In the genomic region with DNA sequence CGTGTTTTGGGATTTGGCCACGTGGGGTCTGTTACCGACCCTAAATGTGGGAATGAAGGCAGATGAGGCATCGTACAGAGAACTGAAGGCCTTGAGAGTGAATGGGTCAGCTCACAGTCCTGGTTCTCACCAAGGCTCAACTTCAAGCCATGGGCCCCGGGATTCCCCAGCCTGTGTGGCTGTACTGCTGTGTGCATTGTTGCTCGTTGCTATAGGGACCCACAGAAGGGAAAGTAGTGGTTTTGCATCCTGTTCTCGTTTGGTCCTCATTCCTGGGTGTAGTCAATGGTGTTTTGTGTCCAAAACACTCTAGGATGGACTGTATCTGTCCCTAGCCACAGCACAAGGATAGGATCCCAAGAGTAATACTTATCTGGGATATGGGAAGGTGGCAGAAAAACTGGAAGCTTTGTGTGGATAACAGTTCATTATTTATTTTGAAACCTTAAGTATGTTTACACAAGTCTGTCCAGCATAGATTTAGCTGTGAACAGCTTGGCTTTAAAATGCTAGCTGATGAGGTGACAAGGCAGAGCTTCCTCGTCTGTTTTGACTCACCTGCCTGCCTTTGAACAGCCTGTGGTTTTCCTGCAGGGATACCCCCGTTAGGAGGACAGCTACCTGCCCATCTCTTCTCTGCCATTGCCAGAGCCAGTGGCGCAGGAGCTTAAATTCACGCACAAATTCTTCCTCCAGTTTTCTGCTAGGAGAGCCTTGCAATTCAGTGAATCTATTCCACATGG, we compare ENCODE assay signal across 8 cellular contexts.
DNase-seq lines count a peak whose midpoint lies in the region; ATAC-seq lines count a peak whose summit lies in the region.

No MANE protein-coding gene starts in this region.

- H3K4me1 Mint-ChIP-seq in stimulated activated naive CD8-positive, alpha-beta T cell treated with anti-CD3 and anti-CD28 coated beads, Interleukin-15, amount 100 ng/mL, for 72 hours: peaks cover 18% of the 10 kb centered on the region

- no peaks in the 10 kb centered on the region for H3K9me3 Mint-ChIP-seq in stimulated activated naive CD8-positive, alpha-beta T cell treated with anti-CD3 and anti-CD28 coated beads, Interleukin-15, amount 100 ng/mL, for 72 hours

- no peaks in the 10 kb centered on the region for H3K27me3 Mint-ChIP-seq in stimulated activated naive CD8-positive, alpha-beta T cell treated with anti-CD3 and anti-CD28 coated beads, Interleukin-15, amount 100 ng/mL, for 72 hours

- H3K27ac Mint-ChIP-seq in stimulated activated naive CD8-positive, alpha-beta T cell treated with anti-CD3 and anti-CD28 coated beads, Interleukin-15, amount 100 ng/mL, for 72 hours: peak overlapping the region in 1 of 2 donors; percentile 83

- ATAC-seq in GM19372 (IDR thresholded peaks at IDR 0.05; ENCODE audit: low read depth, unreplicated experiment) (peak; percentile 99), HG03280 (IDR thresholded peaks at IDR 0.05; ENCODE audit: unreplicated experiment) (peak; percentile 99)
- peak; percentile 93 for ATAC-seq in stimulated activated naive CD8-positive, alpha-beta T cell treated with anti-CD3 and anti-CD28 coated beads, Interleukin-15, amount 100 ng/mL, for 72 hours

- H3K4me3 Mint-ChIP-seq in stimulated activated naive CD8-positive, alpha-beta T cell treated with anti-CD3 and anti-CD28 coated beads, Interleukin-15, amount 100 ng/mL, for 72 hours: peak overlapping the region in 1 of 2 donors; percentile 26

- peak; percentile 39 for DNase-seq in COLO668 (lab: John Stamatoyannopoulos, UW; ENCODE audit: unreplicated experiment)
- DNase-seq in astrocyte of the hippocampus (ENCODE audit: low read depth, low spot score): peak; percentile 55
- DNase-seq in stimulated activated naive CD8-positive, alpha-beta T cell treated with anti-CD3 and anti-CD28 coated beads, Interleukin-15, amount 100 ng/mL, for 72 hours: peak in 1 of 2 donors; percentile 53
- DNase-seq in SKM-1 (lab: John Stamatoyannopoulos, UW; ENCODE audit: unreplicated experiment): no peak
- DNase-seq in SIG-M5 treated with dmso at 0.1 percent for 504 hours (lab: John Stamatoyannopoulos, UW; ENCODE audit: unreplicated experiment): no peak
- DNase-seq in T1000 (lab: John Stamatoyannopoulos, UW): no peak

Comparison
In these comparisons a context has a peak if more than half of its experiments do, and no peak if none do; other contexts are left out.
1. DNase-seq: peak in COLO668 (single experiment) and astrocyte of the hippocampus (single experiment); none in SKM-1 (single experiment), SIG-M5 treated with dmso at 0.1 percent for 504 hours (single experiment) and T1000 (single experiment).
2. Peak in every context shown above with its lines, with median percentiles within 50 percentile points of each other: ATAC-seq.